In the genomic region with DNA sequence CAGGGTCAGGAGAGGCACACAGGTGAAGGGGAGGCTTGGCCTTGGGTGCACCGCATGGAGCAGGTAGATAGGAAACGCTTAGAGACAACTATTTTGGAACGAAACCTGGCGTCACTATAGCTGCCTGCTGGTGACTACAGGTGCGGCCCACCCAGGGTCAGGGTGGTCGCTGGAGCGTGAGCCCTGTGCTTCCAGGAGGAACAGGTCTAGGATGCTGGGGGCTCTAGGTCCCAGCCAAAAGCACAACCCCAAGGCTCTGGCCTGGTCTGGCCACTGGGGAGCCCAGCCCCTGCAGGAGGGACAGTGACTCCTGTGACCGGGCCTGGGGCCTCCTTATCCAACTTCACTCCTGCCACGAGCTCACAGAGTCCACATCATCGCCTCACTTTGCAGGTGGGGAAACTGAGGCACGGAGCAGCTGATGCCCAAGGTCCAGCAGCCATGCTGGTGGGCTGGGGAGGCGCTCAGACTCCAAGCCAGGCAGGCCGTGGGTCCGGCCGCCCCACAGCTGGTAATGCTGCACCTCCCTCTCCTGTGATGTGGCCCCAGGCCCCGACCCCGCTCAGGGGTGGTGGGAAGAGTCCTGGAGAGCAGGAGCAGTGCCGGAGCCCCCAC, we compare ENCODE assay signal across 10 cellular contexts. TPM values are rescaled to one million over a fixed set of nuclear protein-coding genes. Genes with fewer than 3 reads are reported as not detected.
DNase-seq lines count a peak whose midpoint lies in the region; ATAC-seq and TF ChIP-seq lines count a peak whose summit lies in the region.
"Had no signal": no experiment of that assay in that cellular context is flagged by ENCODE, and none has a peak within 500 bp of the region (broad histone marks: within the 10 kb centered on the region; RNA-seq: fewer than 3 reads in every experiment).

No MANE protein-coding gene starts in this region.

- H3K27ac Mint-ChIP-seq in activated T-cell treated with anti-CD3 and anti-CD28 coated beads, Interleukin-2, amount 50 U/mL, for 72 hours = peak overlapping the region; percentile 78
- peak overlapping the region; percentile 95 for H3K27ac Mint-ChIP-seq in stimulated activated naive B cell treated with anti-CD40 and anti-IgM and Interleukin-4, amounts not matched to agents 10 μg/mL and 1 μg/mL and 100 μg/mL, for 72 hours

- H3K4me1 Mint-ChIP-seq in activated T-cell treated with anti-CD3 and anti-CD28 coated beads, Interleukin-2, amount 50 U/mL, for 72 hours (ENCODE audit: low read depth) = peaks cover 50% of the 10 kb centered on the region
- peaks cover 64 to 85% of the 10 kb centered on the region in 2 donors for H3K4me1 Mint-ChIP-seq in stimulated activated naive B cell treated with anti-CD40 and anti-IgM and Interleukin-4, amounts not matched to agents 10 μg/mL and 1 μg/mL and 100 μg/mL, for 72 hours

- POLR2A ChIA-PET in Panc1 (lab: Charles Lee) = no interaction called here

- in situ Hi-C loops in Panc1 (cut with HindIII; ENCODE audit: low pct_unique_long_range_greater_than_20kb, low sequenced_read_pairs) = no loop called here

- CTCF ChIA-PET in Panc1 (lab: Charles Lee) = interaction anchor here (0.6 to 1.6 kb wide), 2 partner anchors 60 to 942 kb away, joined by 3 to 10 read pairs; no protein-coding TSS in a partner anchor

- no peaks in the 10 kb centered on the region for H3K36me3 ChIP-seq in Panc1 (ENCODE audit: control insufficient read depth, insufficient read depth, low read length)
- H3K36me3 ChIP-seq in esophagus (ENCODE audit: control insufficient read depth in 2 of 2, insufficient read depth in 2 of 2, low read length in 1 of 2) = peaks cover 0 to 13% of the 10 kb centered on the region in 2 donors

- H3K27ac ChIP-seq in Panc1 (ENCODE audit: low read length) (peak overlapping the region; percentile 85), esophagus (ENCODE audit: low read depth in 2 of 2, low read length in 1 of 2) (peak overlapping the region; percentile 29 to 76)

- no peaks in the 10 kb centered on the region for H3K27me3 Mint-ChIP-seq in activated T-cell treated with anti-CD3 and anti-CD28 coated beads, Interleukin-2, amount 50 U/mL, for 72 hours (ENCODE audit: low read depth)
- no peaks in the 10 kb centered on the region for H3K27me3 Mint-ChIP-seq in stimulated activated naive B cell treated with anti-CD40 and anti-IgM and Interleukin-4, amounts not matched to agents 10 μg/mL and 1 μg/mL and 100 μg/mL, for 72 hours

- peak overlapping the region; percentile 86 for H3K4me3 Mint-ChIP-seq in activated T-cell treated with anti-CD3 and anti-CD28 coated beads, Interleukin-2, amount 50 U/mL, for 72 hours
- peak overlapping the region; percentile 50 to 71 for H3K4me3 Mint-ChIP-seq in stimulated activated naive B cell treated with anti-CD40 and anti-IgM and Interleukin-4, amounts not matched to agents 10 μg/mL and 1 μg/mL and 100 μg/mL, for 72 hours

- BruUV-seq in Panc1 (replicated peaks; lab: Mats Ljungman, UMichigan) = no TSS peak

- H3K4me1 ChIP-seq in Panc1 (ENCODE audit: control insufficient read depth, insufficient read depth, low read length) = peaks cover 75% of the 10 kb centered on the region
- peaks cover 13 to 47% of the 10 kb centered on the region in 2 donors for H3K4me1 ChIP-seq in esophagus (ENCODE audit: control insufficient read depth in 2 of 2, insufficient read depth in 2 of 2, low read length in 1 of 2)

- H3K27me3 ChIP-seq in Panc1 (ENCODE audit: control insufficient read depth, insufficient read depth, low read length) (no peaks in the 10 kb centered on the region), esophagus (ENCODE audit: control insufficient read depth in 1 of 2, insufficient read depth in 2 of 2, low read length in 2 of 2) (no peaks in the 10 kb centered on the region)

- H3K9me3 ChIP-seq in Panc1 (ENCODE audit: control insufficient read depth, insufficient read depth, low read depth, low read length) = no peaks in the 10 kb centered on the region
- no peaks in the 10 kb centered on the region for H3K9me3 ChIP-seq in esophagus (ENCODE audit: control insufficient read depth in 2 of 2, insufficient read depth in 1 of 2, low read depth in 1 of 2, low read length in 1 of 2)

- H3K4me3 ChIP-seq in Panc1 (ENCODE audit: low read depth in 2 of 2, low read length in 2 of 2) (no peak overlapping the region), esophagus (ENCODE audit: low read depth in 1 of 2, low read length in 2 of 2) (no peak overlapping the region)

- intact Hi-C loops in Panc1 (cut with micrococcal nuclease; ENCODE audit: unreplicated experiment) = no loop called here

- no peak for TF ChIP-seq CTCF in Panc1 (IDR thresholded peaks at IDR 0.05)

- no peak for DNase-seq in activated T-cell treated with anti-CD3 and anti-CD28 coated beads, Interleukin-2, amount 50 U/mL, for 72 hours
- no peak for DNase-seq in activated T-cell treated with anti-CD3 and anti-CD28 coated beads for 4 hours
- no peak for DNase-seq in Panc1 (ENCODE audit: low read depth, low spot score)
- DNase-seq in stimulated activated naive B cell treated with anti-CD40 and anti-IgM and Interleukin-4, amounts not matched to agents 10 μg/mL and 1 μg/mL and 100 μg/mL, for 72 hours = no peak
- DNase-seq in activated T-cell treated with anti-CD3 and anti-CD28 coated beads, Interleukin-2, amount 50 U/mL, for 48 hours = no peak
- DNase-seq: NCI-H524 treated with DMSO at 0.1 percent for 48 hours had no signal

- H3K9me3 Mint-ChIP-seq in activated T-cell treated with anti-CD3 and anti-CD28 coated beads, Interleukin-2, amount 50 U/mL, for 72 hours = peaks cover 0 to 2% of the 10 kb centered on the region in 2 donors
- no peaks in the 10 kb centered on the region for H3K9me3 Mint-ChIP-seq in stimulated activated naive B cell treated with anti-CD40 and anti-IgM and Interleukin-4, amounts not matched to agents 10 μg/mL and 1 μg/mL and 100 μg/mL, for 72 hours

- 63 to 65% methylated on average over 18 of the region's 18 CpGs for WGBS in esophagus, 2 donors

- ATAC-seq in activated T-cell treated with anti-CD3 and anti-CD28 coated beads, Interleukin-2, amount 50 U/mL, for 72 hours (replicated peaks in 1 of 2) = no peak
- ATAC-seq in Panc1 (no peak), HG03469 (IDR thresholded peaks at IDR 0.05; ENCODE audit: unreplicated experiment) (no peak), HG03520 (IDR thresholded peaks at IDR 0.05; ENCODE audit: unreplicated experiment) (no peak)
- ATAC-seq in stimulated activated naive B cell treated with anti-CD40 and anti-IgM and Interleukin-4, amounts not matched to agents 10 μg/mL and 1 μg/mL and 100 μg/mL, for 72 hours (replicated peaks) = no peak

- H3K36me3 Mint-ChIP-seq in activated T-cell treated with anti-CD3 and anti-CD28 coated beads, Interleukin-2, amount 50 U/mL, for 72 hours (ENCODE audit: insufficient read depth in 2 of 2) = peaks cover 0 to 1% of the 10 kb centered on the region in 2 donors
- peaks cover 13 to 19% of the 10 kb centered on the region in 2 donors for H3K36me3 Mint-ChIP-seq in stimulated activated naive B cell treated with anti-CD40 and anti-IgM and Interleukin-4, amounts not matched to agents 10 μg/mL and 1 μg/mL and 100 μg/mL, for 72 hours

RNA-seq across cellular contexts. Expression of a gene that starts 9.0 kb away (rescaled TPM):
- total RNA-seq in activated T-cell treated with anti-CD3 and anti-CD28 coated beads, Interleukin-2, amount 50 U/mL, for 72 hours = 10 to 100 TPM; 23.0 to 30.0 TPM
- 38.1 TPM for total RNA-seq in Panc1 (2021; ENCODE audit: unreplicated experiment)
- polyA plus RNA-seq in Panc1 (2012; ENCODE audit: insufficient read length) = 61.6 TPM
- 10 to 100 TPM; 12.0 to 13.7 TPM for polyA plus RNA-seq in esophagus

RNA-seq across cellular contexts. Expression of a gene that starts 26.7 kb away (rescaled TPM):
- 10 to 100 TPM; 28.0 to 35.2 TPM for total RNA-seq in activated T-cell treated with anti-CD3 and anti-CD28 coated beads, Interleukin-2, amount 50 U/mL, for 72 hours
- total RNA-seq in Panc1 (2021; ENCODE audit: unreplicated experiment) = 76.9 TPM
- polyA plus RNA-seq in Panc1 (2012; ENCODE audit: insufficient read length) = 84.4 TPM
- 10 to 100 TPM; 15.6 to 19.5 TPM for polyA plus RNA-seq in esophagus

RNA-seq across cellular contexts. Expression of a gene that starts 30.2 kb away (rescaled TPM):
- total RNA-seq in activated T-cell treated with anti-CD3 and anti-CD28 coated beads, Interleukin-2, amount 50 U/mL, for 72 hours = 10 to 100 TPM; 11.8 to 12.2 TPM
- 44.8 TPM for total RNA-seq in Panc1 (2021; ENCODE audit: unreplicated experiment)
- 49.3 TPM for polyA plus RNA-seq in Panc1 (2012; ENCODE audit: insufficient read length)
- 1 to 10 TPM; 2.4 to 3.4 TPM for polyA plus RNA-seq in esophagus

RNA-seq across cellular contexts. Expression of a gene that starts 52.4 kb away (rescaled TPM):
- not detected for total RNA-seq in activated T-cell treated with anti-CD3 and anti-CD28 coated beads, Interleukin-2, amount 50 U/mL, for 72 hours
- not detected for total RNA-seq in Panc1 (2021; ENCODE audit: unreplicated experiment)
- not detected for polyA plus RNA-seq in Panc1 (2012; ENCODE audit: insufficient read length)
- not detected for polyA plus RNA-seq in esophagus
- total RNA-seq: mononuclear cell had no signal
